In genomic region chr21:41683815-41684214, GRCh38 we compare ENCODE assay signal across 21 cellular contexts.
DNase-seq lines count a peak whose midpoint lies in the region; ATAC-seq, FAIRE-seq and TF ChIP-seq lines count a peak whose summit lies in the region.
"Had no signal": no experiment of that assay in that cellular context is flagged by ENCODE, and none has a peak within 500 bp of the region (broad histone marks: within the 10 kb centered on the region; RNA-seq: fewer than 3 reads in every experiment).

No MANE protein-coding gene starts in this region.

- H3K4ac ChIP-seq in H1 (replicated peaks; ENCODE audit: insufficient read length, low read depth, low read length): no peak overlapping the region

- no peak overlapping the region for H2AK5ac ChIP-seq in H1 (ENCODE audit: low read depth, low read length)

- H2BK12ac ChIP-seq in H1 (ENCODE audit: low read depth, low read length): 0 out of 2 replicates have a peak overlapping the region, but pooled peaks have one; percentile 28

- H3K36me3 ChIP-seq in SK-N-SH (replicated peaks in 1 of 2; ENCODE audit: control insufficient read depth in 1 of 2, insufficient read depth in 2 of 2, low read length in 1 of 2) (no peaks in the 10 kb centered on the region), H1 (ENCODE audit: control insufficient read depth in 2 of 4, insufficient read depth in 4 of 4, low read length in 3 of 4) (no peaks in the 10 kb centered on the region), pancreas (no peaks in the 10 kb centered on the region)
- H3K36me3 ChIP-seq: BLaER1, brain microvascular endothelial cell, thoracic aorta had no signal

- H3K79me1 ChIP-seq in H1 (ENCODE audit: low read depth, low read length): no peaks in the 10 kb centered on the region

- H2BK120ac ChIP-seq in H1 (replicated peaks; ENCODE audit: low read depth, low read length): no peak overlapping the region

- no peak overlapping the region for H3K14ac ChIP-seq in H1 (ENCODE audit: insufficient read length)

- CTCF ChIA-PET in SK-N-SH (lab: Yijun Ruan, JAX): interaction anchor here (1.5 kb wide), 1 partner anchor 94 kb away, joined by 3 read pairs; no protein-coding TSS in a partner anchor
- CTCF ChIA-PET in H1 (lab: Charles Lee; ENCODE audit: partially characterized antibody): interaction anchor here (0.9 to 2.0 kb wide), 5 partner anchors 13 to 93 kb away, joined by 3 to 10 read pairs (median 3); no protein-coding TSS in a partner anchor

- no peak overlapping the region for H4K8ac ChIP-seq in H1 (ENCODE audit: extremely low read depth, insufficient read depth, low read length)

- H3K4me3 ChIP-seq in SK-N-SH (ENCODE audit: low read depth in 2 of 2, low read length in 1 of 2): no peak overlapping the region
- no peak overlapping the region for H3K4me3 ChIP-seq in H1 (ENCODE audit: extremely low read depth in 1 of 4, insufficient read depth in 2 of 4, low read depth in 3 of 4, low read length in 4 of 4)
- no peak overlapping the region for H3K4me3 ChIP-seq in pancreas
- H3K4me3 ChIP-seq: BLaER1, SK-N-MC, thoracic aorta had no signal

- H3K23me2 ChIP-seq in H1 (ENCODE audit: low read depth, low read length): no peaks in the 10 kb centered on the region

- in situ Hi-C loops in G401 (cut with HindIII; ENCODE audit: low sequenced_read_pairs): no loop called here

- TF ChIP-seq RAD21 in SK-N-SH (IDR thresholded peaks at IDR 0.05; ENCODE audit: low read length) (no peak), H1 (IDR thresholded peaks at IDR 0.05 in 1 of 2, conservative IDR thresholded peaks at IDR 0.05 in 1 of 2; ENCODE audit: low read depth in 2 of 2, low read length in 2 of 2) (no peak)

- H3K18ac ChIP-seq in H1 (ENCODE audit: extremely low read depth, low read length): 0 out of 2 replicates have a peak overlapping the region, but pooled peaks have one; percentile 38

- no peak overlapping the region for H4K5ac ChIP-seq in H1 (ENCODE audit: insufficient read length, low read depth, low read length)

- POLR2A ChIA-PET in SK-N-SH (lab: Yijun Ruan, JAX): no interaction called here
- POLR2A ChIA-PET in H1 (lab: Charles Lee; ENCODE audit: partially characterized antibody): interaction anchor here (1.0 kb wide), 1 partner anchor 10 kb away, joined by 3 read pairs; no protein-coding TSS in a partner anchor

- no peak for DNase-seq in SK-N-SH
- DNase-seq in H1 (ENCODE audit: low read depth in 1 of 2, low spot score in 2 of 2): no peak
- DNase-seq in pancreas: peak in 5 of 6 donors; percentile 52 to 76 (median 62)
- no peak for DNase-seq in hepatic stellate cell (ENCODE audit: low spot score)
- DNase-seq in G401 (ENCODE audit: low spot score): no peak
- DNase-seq: 8988T; activated T-cell treated with anti-CD3 and anti-CD28 coated beads, Interleukin-2, amount 50 U/mL, for 48 hours; dermis blood vessel endothelial cell; erythroblast; H9; midbrain; NCI-H1417 treated with DMSO at 0.1 percent for 48 hours; NCI-H2171 treated with DMSO at 0.1 percent for 48 hours; T-helper 9 cell had no signal

- H3K9me2 ChIP-seq in SK-N-SH: no peaks in the 10 kb centered on the region

- H3K23ac ChIP-seq in H1 (ENCODE audit: insufficient read length): no peak overlapping the region

- no peak overlapping the region for H3K56ac ChIP-seq in H1 (replicated peaks; ENCODE audit: insufficient read length, low read depth, low read length)

- no peak for TF ChIP-seq POLR2A in H1 (IDR thresholded peaks at IDR 0.05; ENCODE audit: control extremely low read depth in 1 of 2, low read depth in 2 of 2, low read length in 2 of 2)

- H3K27me3 ChIP-seq in SK-N-SH (ENCODE audit: insufficient read depth) (no peaks in the 10 kb centered on the region), H1 (replicated peaks in 1 of 4; ENCODE audit: control insufficient read depth in 3 of 4, extremely low read depth in 1 of 4, insufficient read depth in 3 of 4, low read length in 3 of 4) (no peaks in the 10 kb centered on the region; a peak in 1 of 7 replicates), pancreas (no peaks in the 10 kb centered on the region)
- H3K27me3 ChIP-seq: BLaER1, brain microvascular endothelial cell had no signal

- H4K91ac ChIP-seq in H1 (replicated peaks; ENCODE audit: insufficient read length, low read length): no peak overlapping the region

- no peak overlapping the region for H2BK20ac ChIP-seq in H1 (ENCODE audit: low read length)

- FAIRE-seq in H1 (lab: Jason Lieb, UNC) (no peak), pancreas (lab: Jason Lieb, UNC) (no peak)

- no peak overlapping the region for H2BK15ac ChIP-seq in H1 (ENCODE audit: low read length)

- H3K4me2 ChIP-seq in SK-N-SH: no peak overlapping the region
- no peak overlapping the region for H3K4me2 ChIP-seq in H1 (ENCODE audit: insufficient read depth in 1 of 2, low read depth in 2 of 2, low read length in 2 of 2)
- H3K4me2 ChIP-seq: BLaER1 had no signal

- intact Hi-C loops in pancreas (cut with DNase I): loop anchor here in 1 of 3 donors (10.0 kb wide), 1 partner anchor 71 kb away; no protein-coding TSS in a partner anchor

- H3K4me1 ChIP-seq in SK-N-SH (ENCODE audit: control insufficient read depth in 1 of 2, insufficient read depth in 2 of 2, low read depth in 1 of 2, low read length in 1 of 2) (peaks cover 0 to 4% of the 10 kb centered on the region in 2 experiments; a peak in 3 of 4 replicates), H1 (replicated peaks in 1 of 4; ENCODE audit: control insufficient read depth in 3 of 4, insufficient read depth in 4 of 4, low read length in 3 of 4) (peaks cover 0 to 8% (median 0%) of the 10 kb centered on the region in 4 experiments; a peak in 3 of 7 replicates), pancreas (peaks cover 33 to 51% (median 35%) of the 10 kb centered on the region in 3 donors)
- H3K4me1 ChIP-seq: BLaER1 had no signal

- H3K79me2 ChIP-seq in SK-N-SH (ENCODE audit: insufficient read depth) (no peaks in the 10 kb centered on the region), H1 (ENCODE audit: control insufficient read depth in 1 of 2, insufficient read depth in 2 of 2, low read length in 2 of 2) (no peaks in the 10 kb centered on the region)

- H3K9me3 ChIP-seq in SK-N-SH (no peaks in the 10 kb centered on the region), H1 (ENCODE audit: insufficient read depth in 2 of 2, low read depth in 1 of 2, low read length in 1 of 2) (no peaks in the 10 kb centered on the region), pancreas (no peaks in the 10 kb centered on the region)
- H3K9me3 ChIP-seq: BLaER1, thoracic aorta had no signal

- H4K20me1 ChIP-seq in SK-N-SH (ENCODE audit: insufficient read depth) (no peaks in the 10 kb centered on the region), H1 (replicated peaks in 1 of 2; ENCODE audit: control insufficient read depth in 1 of 2, insufficient read depth in 2 of 2, low read length in 2 of 2) (no peaks in the 10 kb centered on the region)
- H4K20me1 ChIP-seq: BLaER1 had no signal

- no peak overlapping the region for H3K27ac ChIP-seq in SK-N-SH (ENCODE audit: low read depth in 2 of 2, low read length in 1 of 2)
- H3K27ac ChIP-seq in H1 (ENCODE audit: low read depth, low read length): no peak overlapping the region
- peak overlapping the region; percentile 6 to 81 (median 46) for H3K27ac ChIP-seq in pancreas
- H3K27ac ChIP-seq: BLaER1, brain microvascular endothelial cell, SK-N-MC, thoracic aorta had no signal

- ATAC-seq in SK-N-SH treated with all-trans-retinoic acid at 6 μM for 48 hours (no peak), pancreas (peak; percentile 7 to 27 (median 16)), HG03025 (IDR thresholded peaks at IDR 0.05; ENCODE audit: low FRiP score, unreplicated experiment) (no peak), HG03432 (IDR thresholded peaks at IDR 0.05; ENCODE audit: unreplicated experiment) (no peak)

- H2BK5ac ChIP-seq in H1 (ENCODE audit: low read depth, low read length): no peak overlapping the region

- no peak for TF ChIP-seq EP300 in SK-N-SH (IDR thresholded peaks at IDR 0.05; ENCODE audit: borderline replicate concordance in 1 of 2, low read depth in 1 of 2, low read length in 1 of 2)
- no peak for TF ChIP-seq EP300 in H1 (IDR thresholded peaks at IDR 0.05; ENCODE audit: borderline replicate concordance in 1 of 2, low read depth in 2 of 2, low read length in 2 of 2)

- H3K9ac ChIP-seq in SK-N-SH (no peak overlapping the region), H1 (replicated peaks in 1 of 4; ENCODE audit: extremely low read depth in 1 of 4, low read depth in 3 of 4, low read length in 3 of 4) (no peak overlapping the region)
- H3K9ac ChIP-seq: BLaER1 had no signal

- H2AFZ ChIP-seq in SK-N-SH (ENCODE audit: low read depth) (peak overlapping the region; percentile 47; the same call in 1 of the 2 replicates), H1 (ENCODE audit: low read length) (0 out of 2 replicates have a peak overlapping the region, but pooled peaks have one; percentile 11)

- WGBS in SK-N-SH (ENCODE audit: low lambda C conversion rate): 85% methylated on average over 6 of the region's 10 CpGs
- WGBS in H1 (ENCODE audit: extremely low coverage in 1 of 2, insufficient coverage in 1 of 2, insufficient read length in 1 of 2, insufficient replicate concordance in 2 of 2, low coverage in 1 of 2, low lambda C conversion rate in 2 of 2, missing lambda C conversion rate in 1 of 2), 2 experiments: 87% methylated on average over 9 of the region's 10 CpGs; no CpG with 5 or more reads in 1 of the 2 experiments
- 37 to 38% methylated on average over 10 of the region's 10 CpGs for WGBS in pancreas, 2 donors

- H3F3A ChIP-seq in SK-N-SH (replicated peaks; ENCODE audit: insufficient read depth): no peaks in the 10 kb centered on the region

- TF ChIP-seq CTCF in SK-N-SH (IDR thresholded peaks at IDR 0.05): no peak
- TF ChIP-seq CTCF in H1 (IDR thresholded peaks at IDR 0.05; ENCODE audit: control extremely low read depth in 1 of 3, insufficient read depth in 1 of 3, low read depth in 1 of 3, low read length in 3 of 3): no peak
- TF ChIP-seq CTCF in pancreas (IDR thresholded peaks at IDR 0.05): no peak

TF ChIP-seq in SK-N-SH treated with all-trans-retinoic acid at 6 μM for 48 hours, 23 proteins besides CTCF, POLR2A, EP300 and RAD21 (continues in another document):
- no peak for TF ChIP-seq OSR1 (CRISPR knock-in tag; IDR thresholded peaks at IDR 0.05)
- no peak for TF ChIP-seq ZFP30 (CRISPR knock-in tag; IDR thresholded peaks at IDR 0.05)
- TF ChIP-seq BACH2 (CRISPR knock-in tag; IDR thresholded peaks at IDR 0.05; ENCODE audit: borderline replicate concordance): no peak

TF ChIP-seq in H1, 55 proteins besides CTCF, POLR2A, EP300 and RAD21 (continues in another document):
- TF ChIP-seq KDM5A (IDR thresholded peaks at IDR 0.05; ENCODE audit: low read length): no peak
- TF ChIP-seq SRF (IDR thresholded peaks at IDR 0.05; ENCODE audit: low read depth, low read length): no peak
- no peak for TF ChIP-seq GTF2F1 (IDR thresholded peaks at IDR 0.05; ENCODE audit: borderline replicate concordance, low read depth, low read length)
- TF ChIP-seq SP2 (IDR thresholded peaks at IDR 0.05; ENCODE audit: low read length): no peak
- TF ChIP-seq YY1 (IDR thresholded peaks at IDR 0.05; ENCODE audit: low read depth, low read length): no peak
- no peak for TF ChIP-seq FOSL1 (IDR thresholded peaks at IDR 0.05; ENCODE audit: insufficient read depth, low read depth, low read length)
- no peak for TF ChIP-seq SIN3A (conservative IDR thresholded peaks at IDR 0.05 in 1 of 2, IDR thresholded peaks at IDR 0.05 in 1 of 2; ENCODE audit: low read depth in 1 of 2, low read length in 2 of 2)
- TF ChIP-seq TBP (IDR thresholded peaks at IDR 0.05; ENCODE audit: low read depth, low read length): no peak
- no peak for TF ChIP-seq MAFK (IDR thresholded peaks at IDR 0.05; ENCODE audit: low read depth, low read length)

Comparison
In these comparisons a context has a peak if more than half of its experiments do, and no peak if none do; other contexts are left out.
1. DNase-seq: peak in pancreas (5 of 6); none in SK-N-SH (single experiment), H1 (0 of 2), hepatic stellate cell (single experiment) and G401 (single experiment).
2. H3K27ac ChIP-seq: peak in pancreas (4 of 4); none in SK-N-SH (0 of 2) and H1 (single experiment).
3. ATAC-seq: peak in pancreas (4 of 4); none in SK-N-SH treated with all-trans-retinoic acid at 6 μM for 48 hours (single experiment), HG03025 (single experiment) and HG03432 (single experiment).